Comparison of ENCODE assay signal across 1 cellular context in the genomic region with DNA sequence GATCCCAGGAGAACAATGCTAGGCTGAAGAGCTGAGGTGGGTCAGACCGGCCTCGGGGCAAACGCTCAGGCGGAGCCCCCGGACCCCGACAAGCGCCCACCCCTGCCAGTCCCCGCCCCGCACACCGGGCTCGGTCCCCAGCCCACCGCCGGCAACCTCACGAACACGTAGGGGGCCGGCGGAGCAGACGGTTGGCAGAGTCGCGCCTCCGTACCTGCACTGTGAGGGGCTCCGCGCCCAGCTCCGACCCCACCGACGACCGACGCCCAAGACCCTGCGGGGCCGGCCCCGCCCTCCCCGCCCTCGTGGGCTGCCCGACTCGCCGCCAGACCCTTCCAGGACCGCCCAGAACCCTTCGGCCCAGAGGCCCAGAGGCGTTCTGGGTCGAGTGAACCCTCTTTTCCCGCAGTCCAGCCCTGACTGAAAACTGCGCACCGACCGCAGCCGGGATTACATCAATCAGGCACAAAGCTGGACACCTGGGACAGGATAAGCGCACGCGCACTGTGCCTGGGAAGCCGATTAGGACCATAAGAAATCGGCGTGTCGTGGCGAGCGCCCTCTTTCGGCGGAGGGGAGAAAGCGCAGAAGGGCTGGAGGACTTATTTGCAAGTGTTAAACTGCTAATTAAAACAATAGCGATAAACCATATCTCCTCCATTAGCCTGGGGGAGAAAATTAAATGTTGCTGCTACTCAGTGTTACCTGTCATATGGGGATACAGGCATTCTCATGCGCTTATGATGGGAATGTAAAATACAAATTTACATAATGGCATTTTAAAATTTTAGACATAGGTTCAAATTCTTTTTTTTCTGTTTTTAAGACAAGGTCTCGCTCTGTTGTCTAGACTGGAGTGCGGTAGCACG.
TF ChIP-seq lines count a peak whose summit lies in the region.

No MANE protein-coding gene starts in this region.

TF ChIP-seq in K562, 482 proteins besides CTCF, POLR2A, EP300 and RAD21 (continued from another document and continues in another):
- TF ChIP-seq, protein P1, sequence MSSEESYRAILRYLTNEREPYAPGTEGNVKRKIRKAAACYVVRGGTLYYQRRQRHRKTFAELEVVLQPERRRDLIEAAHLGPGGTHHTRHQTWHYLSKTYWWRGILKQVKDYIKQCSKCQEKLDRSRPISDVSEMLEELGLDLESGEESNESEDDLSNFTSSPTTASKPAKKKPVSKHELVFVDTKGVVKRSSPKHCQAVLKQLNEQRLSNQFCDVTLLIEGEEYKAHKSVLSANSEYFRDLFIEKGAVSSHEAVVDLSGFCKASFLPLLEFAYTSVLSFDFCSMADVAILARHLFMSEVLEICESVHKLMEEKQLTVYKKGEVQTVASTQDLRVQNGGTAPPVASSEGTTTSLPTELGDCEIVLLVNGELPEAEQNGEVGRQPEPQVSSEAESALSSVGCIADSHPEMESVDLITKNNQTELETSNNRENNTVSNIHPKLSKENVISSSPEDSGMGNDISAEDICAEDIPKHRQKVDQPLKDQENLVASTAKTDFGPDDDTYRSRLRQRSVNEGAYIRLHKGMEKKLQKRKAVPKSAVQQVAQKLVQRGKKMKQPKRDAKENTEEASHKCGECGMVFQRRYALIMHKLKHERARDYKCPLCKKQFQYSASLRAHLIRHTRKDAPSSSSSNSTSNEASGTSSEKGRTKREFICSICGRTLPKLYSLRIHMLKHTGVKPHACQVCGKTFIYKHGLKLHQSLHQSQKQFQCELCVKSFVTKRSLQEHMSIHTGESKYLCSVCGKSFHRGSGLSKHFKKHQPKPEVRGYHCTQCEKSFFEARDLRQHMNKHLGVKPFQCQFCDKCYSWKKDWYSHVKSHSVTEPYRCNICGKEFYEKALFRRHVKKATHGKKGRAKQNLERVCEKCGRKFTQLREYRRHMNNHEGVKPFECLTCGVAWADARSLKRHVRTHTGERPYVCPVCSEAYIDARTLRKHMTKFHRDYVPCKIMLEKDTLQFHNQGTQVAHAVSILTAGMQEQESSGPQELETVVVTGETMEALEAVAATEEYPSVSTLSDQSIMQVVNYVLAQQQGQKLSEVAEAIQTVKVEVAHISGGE (CRISPR knock-in tag; IDR thresholded peaks at IDR 0.05), result peak in 1 of 3 experiments; percentile 51; a peak in 1 of 6 replicates
- no peak for TF ChIP-seq ZKSCAN8 (CRISPR knock-in tag; IDR thresholded peaks at IDR 0.05)
- peak; percentile 79; the same call in 1 of the 2 replicates for TF ChIP-seq HMBOX1 (IDR thresholded peaks at IDR 0.05)
- TF ChIP-seq SAFB2 (IDR thresholded peaks at IDR 0.05; ENCODE audit: borderline replicate concordance, low read depth, low read length, severe bottlenecking), result no peak
- TF ChIP-seq CREM (IDR thresholded peaks at IDR 0.05; ENCODE audit: low read depth), result peak; percentile 64; the same call in 1 of the 2 replicates
- TF ChIP-seq MAZ (CRISPR knock-in tag; conservative IDR thresholded peaks at IDR 0.05 in 1 of 2, IDR thresholded peaks at IDR 0.05 in 1 of 2), result peak; percentile 58 to 88; a peak in 3 of 4 replicates
- 0 out of 2 replicates have a peak, but pooled peaks have one; percentile 2 for TF ChIP-seq ZFX (CRISPR knock-in tag; IDR thresholded peaks at IDR 0.05)
- 0 out of 2 replicates have a peak, but pooled peaks have one; percentile 31 for TF ChIP-seq EGR1 (conservative IDR thresholded peaks at IDR 0.05)
- TF ChIP-seq HDGF (IDR thresholded peaks at IDR 0.05), result peak; percentile 53; the same call in 1 of the 2 replicates
- TF ChIP-seq, protein P2, sequence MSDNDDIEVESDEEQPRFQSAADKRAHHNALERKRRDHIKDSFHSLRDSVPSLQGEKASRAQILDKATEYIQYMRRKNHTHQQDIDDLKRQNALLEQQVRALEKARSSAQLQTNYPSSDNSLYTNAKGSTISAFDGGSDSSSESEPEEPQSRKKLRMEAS (CRISPR knock-in tag; IDR thresholded peaks at IDR 0.05), result no peak
- TF ChIP-seq RBM17 (IDR thresholded peaks at IDR 0.05; ENCODE audit: borderline replicate concordance, low read depth, low read length), result no peak
- no peak for TF ChIP-seq THRAP3 (IDR thresholded peaks at IDR 0.05; ENCODE audit: borderline replicate concordance)
- peak; percentile 21; the same call in 1 of the 2 replicates for TF ChIP-seq ZBTB33 (CRISPR knock-in tag; IDR thresholded peaks at IDR 0.05)
- TF ChIP-seq, protein P3, sequence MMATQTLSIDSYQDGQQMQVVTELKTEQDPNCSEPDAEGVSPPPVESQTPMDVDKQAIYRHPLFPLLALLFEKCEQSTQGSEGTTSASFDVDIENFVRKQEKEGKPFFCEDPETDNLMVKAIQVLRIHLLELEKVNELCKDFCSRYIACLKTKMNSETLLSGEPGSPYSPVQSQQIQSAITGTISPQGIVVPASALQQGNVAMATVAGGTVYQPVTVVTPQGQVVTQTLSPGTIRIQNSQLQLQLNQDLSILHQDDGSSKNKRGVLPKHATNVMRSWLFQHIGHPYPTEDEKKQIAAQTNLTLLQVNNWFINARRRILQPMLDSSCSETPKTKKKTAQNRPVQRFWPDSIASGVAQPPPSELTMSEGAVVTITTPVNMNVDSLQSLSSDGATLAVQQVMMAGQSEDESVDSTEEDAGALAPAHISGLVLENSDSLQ (IDR thresholded peaks at IDR 0.05), result peak; percentile 12; the same call in 1 of the 2 replicates
- peak; percentile 44; the same call in 1 of the 2 replicates for TF ChIP-seq KAT7 (CRISPR knock-in tag; IDR thresholded peaks at IDR 0.05; ENCODE audit: borderline replicate concordance)
- no peak for TF ChIP-seq MTA2 (IDR thresholded peaks at IDR 0.05; ENCODE audit: low read depth)
- no peak for TF ChIP-seq ZNF121 (CRISPR knock-in tag; conservative IDR thresholded peaks at IDR 0.05)
- TF ChIP-seq ZBTB8A (IDR thresholded peaks at IDR 0.05; ENCODE audit: partially characterized antibody), result no peak
- TF ChIP-seq PHF8 (IDR thresholded peaks at IDR 0.05; ENCODE audit: borderline replicate concordance, low read length), result peak; percentile 67; the same call in 1 of the 2 replicates
- no peak for TF ChIP-seq ZNF124 (CRISPR knock-in tag; IDR thresholded peaks at IDR 0.05)
- no peak for TF ChIP-seq PPARD (CRISPR knock-in tag; IDR thresholded peaks at IDR 0.05)
- 0 out of 3 replicates have a peak, but pooled peaks of 1 of the 2 experiments have one; percentile 17 for TF ChIP-seq CBX3 (IDR thresholded peaks at IDR 0.05; ENCODE audit: borderline replicate concordance in 1 of 2, low read length in 2 of 2)
- no peak; a peak in 1 of 4 replicates for TF ChIP-seq ARNT (IDR thresholded peaks at IDR 0.05)
- no peak for TF ChIP-seq ZNF785 (CRISPR knock-in tag; IDR thresholded peaks at IDR 0.05)
- TF ChIP-seq TOE1 (IDR thresholded peaks at IDR 0.05; ENCODE audit: borderline replicate concordance), result no peak
- TF ChIP-seq TOE1 (CRISPR knock-in tag; IDR thresholded peaks at IDR 0.05; ENCODE audit: borderline replicate concordance, low read depth), result no peak
- no peak for TF ChIP-seq SRF (CRISPR knock-in tag; IDR thresholded peaks at IDR 0.05)
- no peak; the same call in 1 of the 2 replicates for TF ChIP-seq ELF4 (CRISPR knock-in tag; IDR thresholded peaks at IDR 0.05)
- TF ChIP-seq ZNF766 (CRISPR knock-in tag; conservative IDR thresholded peaks at IDR 0.05), result no peak
- TF ChIP-seq ZBTB1 (CRISPR knock-in tag; IDR thresholded peaks at IDR 0.05; ENCODE audit: borderline replicate concordance, low read depth), result no peak
- TF ChIP-seq, protein P4, sequence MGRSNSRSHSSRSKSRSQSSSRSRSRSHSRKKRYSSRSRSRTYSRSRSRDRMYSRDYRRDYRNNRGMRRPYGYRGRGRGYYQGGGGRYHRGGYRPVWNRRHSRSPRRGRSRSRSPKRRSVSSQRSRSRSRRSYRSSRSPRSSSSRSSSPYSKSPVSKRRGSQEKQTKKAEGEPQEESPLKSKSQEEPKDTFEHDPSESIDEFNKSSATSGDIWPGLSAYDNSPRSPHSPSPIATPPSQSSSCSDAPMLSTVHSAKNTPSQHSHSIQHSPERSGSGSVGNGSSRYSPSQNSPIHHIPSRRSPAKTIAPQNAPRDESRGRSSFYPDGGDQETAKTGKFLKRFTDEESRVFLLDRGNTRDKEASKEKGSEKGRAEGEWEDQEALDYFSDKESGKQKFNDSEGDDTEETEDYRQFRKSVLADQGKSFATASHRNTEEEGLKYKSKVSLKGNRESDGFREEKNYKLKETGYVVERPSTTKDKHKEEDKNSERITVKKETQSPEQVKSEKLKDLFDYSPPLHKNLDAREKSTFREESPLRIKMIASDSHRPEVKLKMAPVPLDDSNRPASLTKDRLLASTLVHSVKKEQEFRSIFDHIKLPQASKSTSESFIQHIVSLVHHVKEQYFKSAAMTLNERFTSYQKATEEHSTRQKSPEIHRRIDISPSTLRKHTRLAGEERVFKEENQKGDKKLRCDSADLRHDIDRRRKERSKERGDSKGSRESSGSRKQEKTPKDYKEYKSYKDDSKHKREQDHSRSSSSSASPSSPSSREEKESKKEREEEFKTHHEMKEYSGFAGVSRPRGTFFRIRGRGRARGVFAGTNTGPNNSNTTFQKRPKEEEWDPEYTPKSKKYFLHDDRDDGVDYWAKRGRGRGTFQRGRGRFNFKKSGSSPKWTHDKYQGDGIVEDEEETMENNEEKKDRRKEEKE (IDR thresholded peaks at IDR 0.05; ENCODE audit: borderline replicate concordance in 1 of 2, control insufficient read depth in 1 of 2, low read depth in 2 of 2, low read length in 1 of 2), result 0 out of 4 replicates have a peak, but pooled peaks of 1 of the 2 experiments have one; percentile 63
- TF ChIP-seq ZNF518B (CRISPR knock-in tag; IDR thresholded peaks at IDR 0.05), result no peak
- TF ChIP-seq HCFC1 (IDR thresholded peaks at IDR 0.05; ENCODE audit: low read depth, low read length), result peak; percentile 38; the same call in 1 of the 2 replicates
- TF ChIP-seq FOXA3 (CRISPR knock-in tag; conservative IDR thresholded peaks at IDR 0.05 in 1 of 2, IDR thresholded peaks at IDR 0.05 in 1 of 2), result no peak
- TF ChIP-seq MED1 (CRISPR knock-in tag; IDR thresholded peaks at IDR 0.05; ENCODE audit: borderline replicate concordance), result no peak
- no peak for TF ChIP-seq HDAC6 (IDR thresholded peaks at IDR 0.05; ENCODE audit: low read depth, low read length)
- TF ChIP-seq DPF2 (IDR thresholded peaks at IDR 0.05), result peak; percentile 62; the same call in 1 of the 2 replicates
- TF ChIP-seq, protein P5, sequence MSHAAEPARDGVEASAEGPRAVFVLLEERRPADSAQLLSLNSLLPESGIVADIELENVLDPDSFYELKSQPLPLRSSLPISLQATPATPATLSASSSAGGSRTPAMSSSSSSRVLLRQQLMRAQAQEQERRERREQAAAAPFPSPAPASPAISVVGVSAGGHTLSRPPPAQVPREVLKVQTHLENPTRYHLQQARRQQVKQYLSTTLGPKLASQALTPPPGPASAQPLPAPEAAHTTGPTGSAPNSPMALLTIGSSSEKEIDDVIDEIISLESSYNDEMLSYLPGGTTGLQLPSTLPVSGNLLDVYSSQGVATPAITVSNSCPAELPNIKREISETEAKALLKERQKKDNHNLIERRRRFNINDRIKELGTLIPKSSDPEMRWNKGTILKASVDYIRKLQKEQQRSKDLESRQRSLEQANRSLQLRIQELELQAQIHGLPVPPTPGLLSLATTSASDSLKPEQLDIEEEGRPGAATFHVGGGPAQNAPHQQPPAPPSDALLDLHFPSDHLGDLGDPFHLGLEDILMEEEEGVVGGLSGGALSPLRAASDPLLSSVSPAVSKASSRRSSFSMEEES (CRISPR knock-in tag; IDR thresholded peaks at IDR 0.05), result no peak
- peak; percentile 68 for TF ChIP-seq MYC (IDR thresholded peaks at IDR 0.05; ENCODE audit: low read depth, low read length)
- no peak for TF ChIP-seq MYC (CRISPR knock-in tag; IDR thresholded peaks at IDR 0.05; ENCODE audit: borderline replicate concordance, low read depth)
- TF ChIP-seq PTRF (tag; IDR thresholded peaks at IDR 0.05), result no peak
- peak; percentile 57 for TF ChIP-seq BRD9 (IDR thresholded peaks at IDR 0.05; ENCODE audit: low read depth, partially characterized antibody)
- TF ChIP-seq RHOXF2B (CRISPR knock-in tag; conservative IDR thresholded peaks at IDR 0.05), result no peak
